22 cellular contexts compared by ENCODE assay signal in genomic region chr9:89915187-89915586, GRCh38.
"Had no signal": no experiment of that assay in that cellular context is flagged by ENCODE, and none has a peak within 500 bp of the region (broad histone marks: within the 10 kb centered on the region; RNA-seq: fewer than 3 reads in every experiment).

No MANE protein-coding gene starts in this region.

- H3K36me3 ChIP-seq: neutrophil, ovary, right lobe of liver, suprapubic skin, thyroid gland, upper lobe of left lung had no signal

- H3K9me3 Mint-ChIP-seq: endodermal cell; naive thymus-derived CD8-positive, alpha-beta T cell; stimulated activated effector memory CD8-positive, alpha-beta T cell treated with anti-CD3 and anti-CD28 coated beads, Interleukin-12 subunit alpha, Interleukin-12 subunit beta, amount 100 ng/mL, for 72 hours had no signal

- H3K4me1 ChIP-seq: foreskin keratinocyte, right lobe of liver, suprapubic skin had no signal

- ATAC-seq: foreskin keratinocyte; left cardiac atrium; left ventricle myocardium superior; mucosa of descending colon; naive thymus-derived CD8-positive, alpha-beta T cell; right lobe of liver; stimulated activated effector memory CD8-positive, alpha-beta T cell treated with anti-CD3 and anti-CD28 coated beads, Interleukin-12 subunit alpha, Interleukin-12 subunit beta, amount 100 ng/mL, for 72 hours had no signal

- H2AFZ ChIP-seq: hepatocyte had no signal

- H3K27me3 ChIP-seq: hepatocyte, neutrophil, ovary, right lobe of liver, suprapubic skin, thyroid gland, upper lobe of left lung had no signal

- H3K4me3 ChIP-seq: coronary artery, hepatocyte, mucosa of descending colon, ovary, right lobe of liver, suprapubic skin, thyroid gland, upper lobe of left lung had no signal

- H3K4me2 ChIP-seq: hepatocyte had no signal

- H3K9me3 ChIP-seq: mucosa of descending colon, neutrophil, ovary, right lobe of liver, suprapubic skin, thyroid gland, upper lobe of left lung had no signal

- H3K79me2 ChIP-seq: hepatocyte had no signal

- H3K4me3 Mint-ChIP-seq: naive thymus-derived CD8-positive, alpha-beta T cell; stimulated activated effector memory CD8-positive, alpha-beta T cell treated with anti-CD3 and anti-CD28 coated beads, Interleukin-12 subunit alpha, Interleukin-12 subunit beta, amount 100 ng/mL, for 72 hours had no signal

- H3K27ac Mint-ChIP-seq: naive thymus-derived CD8-positive, alpha-beta T cell; progenitor cell of endocrine pancreas; stimulated activated effector memory CD8-positive, alpha-beta T cell treated with anti-CD3 and anti-CD28 coated beads, Interleukin-12 subunit alpha, Interleukin-12 subunit beta, amount 100 ng/mL, for 72 hours had no signal

- DNase-seq: effector CD4-positive, alpha-beta T cell; endodermal cell; erythroblast; foreskin keratinocyte; head of caudate nucleus; kidney; left cardiac atrium; left ventricle myocardium superior; mucosa of descending colon; naive thymus-derived CD8-positive, alpha-beta T cell; ovary; right lobe of liver; stimulated activated CD4-positive, alpha-beta T cell treated with anti-CD3 and anti-CD28 coated beads, Interleukin-4, amount 100 ng/mL, for 1 hour; stimulated activated CD8-positive, alpha-beta memory T cell treated with anti-CD3 and anti-CD28 coated beads, Interleukin-4, amount 100 ng/mL, for 48 hours; thyroid gland; upper lobe of left lung had no signal

- H3K27ac ChIP-seq: coronary artery, foreskin keratinocyte, hepatocyte, neutrophil, ovary, right lobe of liver, suprapubic skin, thyroid gland, upper lobe of left lung had no signal

- H3K36me3 Mint-ChIP-seq: naive thymus-derived CD8-positive, alpha-beta T cell; stimulated activated effector memory CD8-positive, alpha-beta T cell treated with anti-CD3 and anti-CD28 coated beads, Interleukin-12 subunit alpha, Interleukin-12 subunit beta, amount 100 ng/mL, for 72 hours had no signal
